Comparison of ENCODE assay signal across 8 cellular contexts in the genomic region with DNA sequence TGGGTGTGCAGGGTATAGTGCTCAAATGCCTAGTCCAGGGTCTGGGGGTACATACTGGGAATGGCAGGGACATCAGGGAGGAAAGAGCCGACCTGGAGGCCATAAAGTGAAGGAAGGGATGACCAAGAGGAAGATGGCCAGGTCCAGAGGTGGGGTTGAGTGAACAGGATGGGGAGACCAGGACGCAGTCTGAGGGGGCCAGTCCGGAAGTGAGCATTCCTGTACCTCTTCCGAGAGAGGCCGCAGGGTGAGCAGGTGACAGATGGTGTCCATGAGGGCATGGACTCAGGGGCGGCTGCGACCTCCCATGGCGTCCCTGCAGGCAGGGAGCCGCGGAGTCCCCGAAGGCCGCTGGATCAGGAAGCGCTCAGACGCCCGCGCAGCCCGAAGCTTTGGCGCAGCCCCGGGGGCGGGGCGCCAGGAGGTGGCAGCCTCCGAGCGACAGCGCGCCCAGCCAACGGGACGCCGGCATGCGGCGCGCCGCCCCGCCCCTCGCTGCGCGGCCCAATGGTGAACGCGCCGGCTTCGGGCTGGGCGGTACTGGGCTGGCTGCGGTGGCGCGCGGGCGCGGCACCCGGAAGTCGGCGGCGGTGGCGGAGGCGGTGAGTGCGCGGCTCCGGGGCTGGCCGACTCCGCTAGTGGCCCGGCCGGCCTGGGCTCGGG. TPM values are rescaled to one million over a fixed set of nuclear protein-coding genes. Genes with fewer than 3 reads are reported as not detected.
DNase-seq lines count a peak whose midpoint lies in the region; ATAC-seq and TF ChIP-seq lines count a peak whose summit lies in the region.

A gene with protein sequence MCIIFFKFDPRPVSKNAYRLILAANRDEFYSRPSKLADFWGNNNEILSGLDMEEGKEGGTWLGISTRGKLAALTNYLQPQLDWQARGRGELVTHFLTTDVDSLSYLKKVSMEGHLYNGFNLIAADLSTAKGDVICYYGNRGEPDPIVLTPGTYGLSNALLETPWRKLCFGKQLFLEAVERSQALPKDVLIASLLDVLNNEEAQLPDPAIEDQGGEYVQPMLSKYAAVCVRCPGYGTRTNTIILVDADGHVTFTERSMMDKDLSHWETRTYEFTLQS (plus strand): TSS at position 578 of the 663 bp plus-strand sequence. CDS start 15,689 bp downstream, outside the sequence.

- peaks cover 0 to 4% of the 10 kb centered on the region in 2 donors for H3K36me3 ChIP-seq in left lung

- POLR2A ChIA-PET in activated CD4-positive, alpha-beta T cell treated with anti-CD3 and anti-CD28 coated beads, Interleukin-2, amount 10 ng/mL, durations not matched to agents 7 days and 5 days (lab: Charles Lee) = no interaction called here

- H3K27ac Mint-ChIP-seq in activated CD4-positive, alpha-beta T cell treated with anti-CD3 and anti-CD28 coated beads, Interleukin-2, amount 10 ng/mL, durations not matched to agents 7 days and 5 days = peak within 1 kb of the TSS; percentile 95

- H3K4me3 ChIP-seq in left lung = peak within 1 kb of the TSS; percentile 85 to 95

- intact Hi-C loops in left lung (cut with DNase I) = no loop called here

- peaks cover 21 to 40% of the 10 kb centered on the region in 2 donors for H3K4me1 ChIP-seq in left lung

- H3K4me1 Mint-ChIP-seq in activated CD4-positive, alpha-beta T cell treated with anti-CD3 and anti-CD28 coated beads, Interleukin-2, amount 10 ng/mL, durations not matched to agents 7 days and 5 days = peaks cover 35% of the 10 kb centered on the region

- no peak for TF ChIP-seq CTCF in left lung (IDR thresholded peaks at IDR 0.05)

- peaks cover 0 to 20% of the 10 kb centered on the region in 2 donors for H3K27me3 ChIP-seq in left lung

- H3K9me3 Mint-ChIP-seq in activated CD4-positive, alpha-beta T cell treated with anti-CD3 and anti-CD28 coated beads, Interleukin-2, amount 10 ng/mL, durations not matched to agents 7 days and 5 days = no peaks in the 10 kb centered on the region

- H3K36me3 Mint-ChIP-seq in activated CD4-positive, alpha-beta T cell treated with anti-CD3 and anti-CD28 coated beads, Interleukin-2, amount 10 ng/mL, durations not matched to agents 7 days and 5 days (ENCODE audit: low read depth) = peaks cover 3% of the 10 kb centered on the region

- peak; percentile 86 to 90 for DNase-seq in AML-193 (lab: John Stamatoyannopoulos, UW)
- DNase-seq in GM19238 (ENCODE audit: insufficient read length, low spot score) = peak; percentile 98
- DNase-seq in NCI-H69 (lab: John Stamatoyannopoulos, UW) = peak; percentile 97
- peak; percentile 92 for DNase-seq in activated CD4-positive, alpha-beta T cell treated with anti-CD3 and anti-CD28 coated beads, Interleukin-2, amount 10 ng/mL, durations not matched to agents 7 days and 5 days
- DNase-seq in dedifferentiated amniotic fluid mesenchymal stem cell (ENCODE audit: extremely low spot score) = peak; percentile 81
- DNase-seq in left lung = peak; percentile 91 to 96
- peak; percentile 90 for DNase-seq in stimulated activated CD4-positive, alpha-beta T cell treated with anti-CD3 and anti-CD28 coated beads, Interleukin-2, amount 100 ng/mL, for 4 hours (ENCODE audit: low read depth)

- CTCF ChIA-PET in activated CD4-positive, alpha-beta T cell treated with anti-CD3 and anti-CD28 coated beads, Interleukin-2, amount 10 ng/mL, durations not matched to agents 7 days and 5 days (lab: Charles Lee) = interaction anchor here (1.4 to 1.7 kb wide), 2 partner anchors 8 to 20 kb away, joined by 3 read pairs; no protein-coding TSS in a partner anchor

- ATAC-seq in HG03457 (IDR thresholded peaks at IDR 0.05; ENCODE audit: unreplicated experiment) (peak; percentile 63), left lung (peak; percentile 90)

- peak within 1 kb of the TSS; percentile 87 for H3K4me3 Mint-ChIP-seq in activated CD4-positive, alpha-beta T cell treated with anti-CD3 and anti-CD28 coated beads, Interleukin-2, amount 10 ng/mL, durations not matched to agents 7 days and 5 days

- H3K9me3 ChIP-seq in left lung = no peaks in the 10 kb centered on the region

- H3K27me3 Mint-ChIP-seq in activated CD4-positive, alpha-beta T cell treated with anti-CD3 and anti-CD28 coated beads, Interleukin-2, amount 10 ng/mL, durations not matched to agents 7 days and 5 days = peaks cover 18% of the 10 kb centered on the region

- H3K27ac ChIP-seq in left lung = peak within 1 kb of the TSS; percentile 80 to 87

RNA-seq across cellular contexts. Expression of the gene that starts here (rescaled TPM):
- total RNA-seq in activated CD4-positive, alpha-beta T cell treated with anti-CD3 and anti-CD28 coated beads, Interleukin-2, amount 10 ng/mL, durations not matched to agents 7 days and 5 days = 10 to 100 TPM; 36.7 to 39.7 TPM
- total RNA-seq in left lung = 10 to 100 TPM; 45.9 to 47.2 TPM

Comparison
In these comparisons a context has a peak if more than half of its experiments do, and no peak if none do; other contexts are left out.
1. Peak in every context shown above with its lines: DNase-seq, ATAC-seq, H3K4me3 ChIP-seq and H3K27ac ChIP-seq.